Comparison of ENCODE assay signal across 16 cellular contexts in the genomic region with DNA sequence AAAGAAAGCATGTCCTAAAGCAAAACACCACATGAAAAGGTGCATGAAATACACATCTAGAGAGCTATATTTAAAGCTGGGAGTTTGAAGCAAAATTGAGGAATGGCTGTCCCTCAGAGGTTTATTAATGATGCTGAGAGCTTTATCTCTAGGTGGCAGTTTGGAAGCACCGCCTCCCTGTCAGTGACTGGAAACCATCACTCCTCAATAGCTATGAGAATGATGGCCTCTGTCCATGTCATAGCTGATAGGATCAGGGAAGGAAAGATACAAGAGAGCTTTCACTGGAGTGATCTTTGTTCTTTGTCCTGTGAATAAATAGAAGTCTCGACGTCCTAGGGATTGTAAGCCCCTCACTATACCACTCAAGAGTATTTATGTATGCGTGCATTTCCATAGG.
"Had no signal": no experiment of that assay in that cellular context is flagged by ENCODE, and none has a peak within 500 bp of the region (broad histone marks: within the 10 kb centered on the region; RNA-seq: fewer than 3 reads in every experiment).

No MANE protein-coding gene starts in this region.

- H3K27ac ChIP-seq: epithelial cell of prostate, ovary, right lobe of liver, testis, upper lobe of left lung had no signal

- ATAC-seq: activated CD8-positive, alpha-beta memory T cell treated with anti-CD3 and anti-CD28 coated beads, Interleukin-2, amount 10 ng/mL, durations not matched to agents 7 days and 5 days; left lobe of liver; right lobe of liver; stimulated activated naive CD8-positive, alpha-beta T cell treated with anti-CD3 and anti-CD28 coated beads, Interleukin-15, amount 100 ng/mL, for 72 hours had no signal

- H3K4me3 ChIP-seq: ovary, right lobe of liver, smooth muscle cell, testis, upper lobe of left lung had no signal

- H3K36me3 ChIP-seq: ovary, right lobe of liver, upper lobe of left lung had no signal

- H3K9me3 ChIP-seq: ovary, right lobe of liver, testis, upper lobe of left lung had no signal

- H3K27me3 ChIP-seq: ovary, right lobe of liver, testis, upper lobe of left lung had no signal

- H3K4me1 ChIP-seq: right lobe of liver, testis, upper lobe of left lung had no signal

- DNase-seq: activated B cell treated with CpG ODN at 0.5 μM for 24 hours; activated CD4-positive, alpha-beta memory T cell treated with anti-CD3 and anti-CD28 coated beads, Interleukin-2, amount 10 ng/mL, durations not matched to agents 7 days and 5 days; activated CD4-positive, alpha-beta T cell treated with anti-CD3 and anti-CD28 coated beads for 48 hours; activated CD8-positive, alpha-beta memory T cell treated with anti-CD3 and anti-CD28 coated beads, Interleukin-2, amount 10 ng/mL, durations not matched to agents 7 days and 5 days; endodermal cell; glutamatergic neuron; kidney; ovary; right lobe of liver; stimulated activated CD4-positive, alpha-beta T cell treated with anti-CD3 and anti-CD28 coated beads, Interleukin-4, amount 100 ng/mL, for 1 hour; stimulated activated naive CD8-positive, alpha-beta T cell treated with anti-CD3 and anti-CD28 coated beads, Interleukin-15, amount 100 ng/mL, for 72 hours; testis; upper lobe of left lung had no signal
